In genomic region chr4:184028571-184028996, GRCh38 we compare ENCODE assay signal across 11 cellular contexts.
DNase-seq lines count a peak whose midpoint lies in the region; ATAC-seq, FAIRE-seq and TF ChIP-seq lines count a peak whose summit lies in the region.
"Had no signal": no experiment of that assay in that cellular context is flagged by ENCODE, and none has a peak within 500 bp of the region (broad histone marks: within the 10 kb centered on the region; RNA-seq: fewer than 3 reads in every experiment).

No MANE protein-coding gene starts in this region.

- no peaks in the 10 kb centered on the region for H4K20me1 ChIP-seq in hepatocyte (ENCODE audit: insufficient read depth, poor library complexity, severe bottlenecking)

- no peak overlapping the region for H3K9ac ChIP-seq in kidney (ENCODE audit: low read length in 2 of 2)

- no peaks in the 10 kb centered on the region for H3K79me2 ChIP-seq in hepatocyte

- no peaks in the 10 kb centered on the region for H3K4me1 ChIP-seq in right cardiac atrium (ENCODE audit: control insufficient read depth, insufficient read depth, low read length)
- H3K4me1 ChIP-seq in kidney (ENCODE audit: control insufficient read depth in 1 of 2, insufficient read depth in 1 of 2, low read depth in 1 of 2, low read length in 2 of 2): no peaks in the 10 kb centered on the region
- H3K4me1 ChIP-seq in hepatocyte (ENCODE audit: insufficient read depth): no peaks in the 10 kb centered on the region

- H3K9me2 ChIP-seq in hepatocyte (replicated peaks; ENCODE audit: insufficient read depth): no peaks in the 10 kb centered on the region

- POLR2A ChIA-PET in HEK293T (lab: Yijun Ruan, JAX): no interaction called here

- intact Hi-C loops in right cardiac atrium (cut with DNase I): no loop called here
- intact Hi-C loops in Right ventricle myocardium superior (cut with DNase I): no loop called here
- intact Hi-C loops in kidney (cut with DNase I): no loop called here

- H3K27ac ChIP-seq in right cardiac atrium (ENCODE audit: low read length) (no peak overlapping the region), kidney (ENCODE audit: low read depth in 2 of 2, low read length in 2 of 2) (no peak overlapping the region), hepatocyte (no peak overlapping the region)

- peak overlapping the region; percentile 45 for H3K4me3 ChIP-seq in right cardiac atrium (ENCODE audit: low read length)
- peak overlapping the region; percentile 49 for H3K4me3 ChIP-seq in WI38 (ENCODE audit: low read depth, low read length)
- peak overlapping the region; percentile 17 to 36 for H3K4me3 ChIP-seq in kidney (ENCODE audit: low read length in 2 of 2)
- H3K4me3 ChIP-seq in hepatocyte: no peak overlapping the region

- ATAC-seq in right cardiac atrium (peak; percentile 49 to 51), Right ventricle myocardium superior (ENCODE audit: poor library complexity) (no peak), GM19023 (IDR thresholded peaks at IDR 0.05; ENCODE audit: unreplicated experiment) (no peak)

- DNase-seq in right cardiac atrium (no peak), Right ventricle myocardium superior (no peak), kidney (no peak), hepatocyte (ENCODE audit: low spot score) (no peak), HEK293T (ENCODE audit: extremely low spot score) (no peak)
- DNase-seq in activated CD4-positive, CD25-positive, alpha-beta regulatory T cell (lab: John Stamatoyannopoulos, UW): no peak
- DNase-seq: DMS153 had no signal

- H3K4me2 ChIP-seq in hepatocyte: no peak overlapping the region

- no peaks in the 10 kb centered on the region for H3K36me3 ChIP-seq in kidney (ENCODE audit: control insufficient read depth in 1 of 2, insufficient read depth in 2 of 2, low read length in 2 of 2)
- H3K36me3 ChIP-seq in hepatocyte (replicated peaks; ENCODE audit: insufficient read depth, low read depth): no peaks in the 10 kb centered on the region

- no peak overlapping the region for H2AFZ ChIP-seq in hepatocyte

- CTCF ChIA-PET in HEK293T (lab: Yijun Ruan, JAX): no interaction called here

- 69% methylated on average over 14 of the region's 14 CpGs for WGBS in right cardiac atrium
- 85% methylated on average over 14 of the region's 14 CpGs for WGBS in hepatocyte (ENCODE audit: low lambda C conversion rate, missing lambda C conversion rate)

- FAIRE-seq in kidney (lab: Jason Lieb, UNC): no peak
- FAIRE-seq: bronchial epithelial cell, keratinocyte had no signal

- H3K9me3 ChIP-seq in right cardiac atrium (ENCODE audit: control insufficient read depth, low read length) (no peaks in the 10 kb centered on the region), kidney (ENCODE audit: control insufficient read depth in 1 of 2, low read length in 2 of 2) (no peaks in the 10 kb centered on the region), hepatocyte (ENCODE audit: low read depth) (no peaks in the 10 kb centered on the region)

- H3K27me3 ChIP-seq in right cardiac atrium (ENCODE audit: control insufficient read depth, insufficient read depth): no peaks in the 10 kb centered on the region
- H3K27me3 ChIP-seq in hepatocyte: no peaks in the 10 kb centered on the region

- TF ChIP-seq CTCF in WI38 (IDR thresholded peaks at IDR 0.05; ENCODE audit: low read depth, low read length): no peak
- TF ChIP-seq CTCF in kidney (IDR thresholded peaks at IDR 0.05; ENCODE audit: borderline replicate concordance, extremely low read depth, insufficient read depth): no peak
- TF ChIP-seq CTCF in hepatocyte (IDR thresholded peaks at IDR 0.05; ENCODE audit: poor library complexity): no peak

TF ChIP-seq in HEK293T, 16 proteins besides CTCF, POLR2A, EP300 and RAD21:
- TF ChIP-seq SUZ12 (IDR thresholded peaks at IDR 0.05) (no peak), ARNT (IDR thresholded peaks at IDR 0.05) (no peak), BHLHE40 (IDR thresholded peaks at IDR 0.05; ENCODE audit: borderline replicate concordance) (no peak), PKNOX1 (IDR thresholded peaks at IDR 0.05) (no peak), FOXM1 (IDR thresholded peaks at IDR 0.05; ENCODE audit: borderline replicate concordance) (no peak), ELF4 (IDR thresholded peaks at IDR 0.05) (no peak), NFRKB (IDR thresholded peaks at IDR 0.05) (no peak), L3MBTL2 (conservative IDR thresholded peaks at IDR 0.05) (no peak), TARDBP (IDR thresholded peaks at IDR 0.05) (no peak), FOXK2 (IDR thresholded peaks at IDR 0.05) (no peak), LEF1 (IDR thresholded peaks at IDR 0.05; ENCODE audit: borderline replicate concordance) (no peak), HDGF (IDR thresholded peaks at IDR 0.05; ENCODE audit: borderline replicate concordance) (no peak), CTBP1 (IDR thresholded peaks at IDR 0.05; ENCODE audit: borderline replicate concordance) (no peak), ZNF384 (IDR thresholded peaks at IDR 0.05) (no peak)

Comparison
In these comparisons a context has a peak if more than half of its experiments do, and no peak if none do; other contexts are left out.
1. ATAC-seq: peak in right cardiac atrium (2 of 2); none in Right ventricle myocardium superior (single experiment) and GM19023 (single experiment).